Comparison of ENCODE assay signal across 13 cellular contexts in the genomic region with DNA sequence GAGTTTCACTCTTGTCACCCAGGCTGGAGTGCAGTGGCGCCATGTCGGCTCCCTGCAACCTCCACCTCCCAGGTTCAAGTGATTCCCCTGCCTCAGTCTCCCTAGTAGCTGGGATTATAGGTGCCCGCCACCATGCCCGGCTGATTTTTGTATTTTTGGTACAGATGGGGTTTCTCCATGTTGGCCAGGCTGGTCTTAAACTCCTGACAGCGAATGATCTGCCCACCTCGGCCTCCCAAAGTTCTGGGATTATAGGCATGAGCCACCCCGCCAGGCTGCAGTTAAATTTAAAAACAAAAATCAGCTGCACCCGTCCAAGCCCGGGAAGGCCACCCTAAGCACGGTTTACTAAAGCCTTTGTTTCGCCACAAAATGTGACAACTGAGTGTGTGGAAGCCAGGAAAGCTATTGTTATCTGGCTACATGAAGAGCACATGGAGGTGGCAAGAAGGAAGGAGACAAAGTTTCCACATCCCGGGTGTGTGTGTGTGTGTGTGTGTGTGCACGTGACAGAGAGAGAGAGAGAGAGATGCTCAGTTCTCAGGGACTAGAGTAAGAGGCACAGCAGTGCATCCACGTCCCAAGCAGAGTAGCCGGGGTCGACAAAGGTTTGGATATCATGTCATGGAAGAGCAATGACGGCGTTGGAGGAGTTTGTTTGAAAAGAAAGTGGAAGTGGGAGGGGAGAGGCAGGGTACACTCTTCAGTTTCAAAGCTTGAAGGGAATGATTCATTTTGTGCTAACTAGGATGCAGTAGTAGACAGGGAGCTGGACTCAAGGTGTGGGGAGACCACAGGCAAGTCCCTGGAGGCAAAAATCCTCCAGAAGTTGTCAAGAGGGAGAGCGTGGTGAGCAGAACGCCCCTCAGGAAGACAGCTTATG. TPM values are rescaled to one million over a fixed set of nuclear protein-coding genes. Genes with fewer than 3 reads are reported as not detected.
A peak's percentile ranks its signal among the peaks of the same experiment; 100 is the strongest.
DNase-seq lines count a peak whose midpoint lies in the region; ATAC-seq and TF ChIP-seq lines count a peak whose summit lies in the region.
"Had no signal": no experiment of that assay in that cellular context is flagged by ENCODE, and none has a peak within 500 bp of the region (broad histone marks: within the 10 kb centered on the region; RNA-seq: fewer than 3 reads in every experiment).

No MANE protein-coding gene starts in this region.

- ATAC-seq in CD4-positive, alpha-beta T cell (ENCODE audit: poor library complexity) = no peak
- ATAC-seq in naive B cell (ENCODE audit: low read depth in 2 of 2) = no peak
- no peak for ATAC-seq in HG02885 (IDR thresholded peaks at IDR 0.05; ENCODE audit: poor library complexity, unreplicated experiment)

- peak overlapping the region; percentile 71 for H3K9ac ChIP-seq in Karpas-422 (ENCODE audit: low read length)

- no peaks in the 10 kb centered on the region for H3K27me3 ChIP-seq in CD4-positive, alpha-beta T cell (ENCODE audit: control insufficient read depth, insufficient read depth, low read length)
- H3K27me3 ChIP-seq in Karpas-422 (ENCODE audit: low read length) = no peaks in the 10 kb centered on the region
- no peaks in the 10 kb centered on the region for H3K27me3 ChIP-seq in uterus
- H3K27me3 ChIP-seq: breast epithelium had no signal

- peaks cover 51% of the 10 kb centered on the region for H3K79me2 ChIP-seq in Karpas-422 (ENCODE audit: low read length)

- H3K27me3 Mint-ChIP-seq in CD4-positive, alpha-beta T cell = no peaks in the 10 kb centered on the region
- no peaks in the 10 kb centered on the region for H3K27me3 Mint-ChIP-seq in activated T-helper 1 cell treated with anti-CD3 and anti-CD28 coated beads, Interleukin-12 subunit alpha, Interleukin-12 subunit beta, Interleukin-2, Interleukin-4 antibody, amounts not matched to agents 30 ng/mL and 10 ng/mL and 1 ng/mL, durations not matched to agents 14 hours and 24 hours and 36 hours (ENCODE audit: insufficient read depth)
- H3K27me3 Mint-ChIP-seq in naive B cell = no peaks in the 10 kb centered on the region

- peaks cover 56% of the 10 kb centered on the region for H3K36me3 Mint-ChIP-seq in CD4-positive, alpha-beta T cell (ENCODE audit: low read depth)
- peaks cover 31% of the 10 kb centered on the region for H3K36me3 Mint-ChIP-seq in activated T-helper 1 cell treated with anti-CD3 and anti-CD28 coated beads, Interleukin-12 subunit alpha, Interleukin-12 subunit beta, Interleukin-2, Interleukin-4 antibody, amounts not matched to agents 30 ng/mL and 10 ng/mL and 1 ng/mL, durations not matched to agents 14 hours and 24 hours and 36 hours (ENCODE audit: low read depth)
- peaks cover 20 to 26% of the 10 kb centered on the region in 2 donors for H3K36me3 Mint-ChIP-seq in naive B cell

- intact Hi-C loops in CD4-positive, alpha-beta T cell (cut with DNase I, micrococcal nuclease) = loop anchor here (5.0 to 10.0 kb wide), 4 partner anchors 167 to 385 kb away; a partner anchor contains a TSS
- intact Hi-C loops in activated T-helper 1 cell treated with anti-CD3 and anti-CD28 coated beads, Interleukin-12 subunit alpha, Interleukin-12 subunit beta, Interleukin-2, Interleukin-4 antibody, amounts not matched to agents 30 ng/mL and 10 ng/mL and 1 ng/mL, durations not matched to agents 14 hours and 24 hours and 36 hours (cut with micrococcal nuclease) = loop anchor here (5.0 kb wide), 3 partner anchors 62 to 383 kb away; a partner anchor contains a TSS
- intact Hi-C loops in uterus (cut with DNase I; ENCODE audit: low total_unique reads) = no loop called here

- CTCF ChIA-PET in CD4-positive, alpha-beta T cell (lab: Charles Lee) = interaction anchor here (6.4 kb wide), 1 partner anchor 19 kb away, joined by 37 read pairs; a partner anchor contains a TSS

- no peak for DNase-seq in CD4-positive, alpha-beta T cell
- DNase-seq in Karpas-422 (peak; percentile 63), naive B cell (no peak), NCI-H2196 treated with DMSO at 0.1 percent for 48 hours (lab: John Stamatoyannopoulos, UW; ENCODE audit: unreplicated experiment) (no peak), NCI-H146 treated with DMSO at 0.1 percent for 48 hours (lab: John Stamatoyannopoulos, UW; ENCODE audit: unreplicated experiment) (no peak), uterus (no peak)
- no peak for DNase-seq in activated T-helper 1 cell treated with anti-CD3 and anti-CD28 coated beads, Interleukin-12 subunit alpha, Interleukin-12 subunit beta, Interleukin-2, Interleukin-4 antibody, amounts not matched to agents 30 ng/mL and 10 ng/mL and 1 ng/mL, durations not matched to agents 14 hours and 24 hours and 36 hours (ENCODE audit: low spot score)
- DNase-seq: HCEC 1CT, KG1, NCI-H446 had no signal

- H3K4me2 ChIP-seq in Karpas-422 (ENCODE audit: low read depth, low read length, poor library complexity, severe bottlenecking) = peak overlapping the region; percentile 97

- H3K4me3 ChIP-seq in Karpas-422 (ENCODE audit: low read length) (no peak overlapping the region), uterus (no peak overlapping the region)
- H3K4me3 ChIP-seq: breast epithelium had no signal

- H4K20me1 ChIP-seq in Karpas-422 (ENCODE audit: insufficient read depth, low read depth, low read length) = peaks cover 3% of the 10 kb centered on the region; the same call in 1 of the 2 replicates

- POLR2A ChIA-PET in CD4-positive, alpha-beta T cell (lab: Charles Lee) = interaction anchor here (0.6 to 9.9 kb wide), 4 partner anchors 9 to 188 kb away, joined by 3 to 190 read pairs (median 4); a partner anchor contains a TSS

- no peak overlapping the region for H2AFZ ChIP-seq in Karpas-422 (ENCODE audit: low read length)

- H3K9me2 ChIP-seq in Karpas-422 (replicated peaks; ENCODE audit: insufficient read depth, low read length) = no peaks in the 10 kb centered on the region

- H3K9me3 ChIP-seq in CD4-positive, alpha-beta T cell (ENCODE audit: control insufficient read depth, low read length) = no peaks in the 10 kb centered on the region
- H3K9me3 ChIP-seq in Karpas-422 (ENCODE audit: low read length) = no peaks in the 10 kb centered on the region
- H3K9me3 ChIP-seq in uterus = no peaks in the 10 kb centered on the region
- H3K9me3 ChIP-seq: breast epithelium had no signal

- H3K36me3 ChIP-seq in Karpas-422 (ENCODE audit: insufficient read depth, low read length) = peaks cover 20% of the 10 kb centered on the region
- no peaks in the 10 kb centered on the region for H3K36me3 ChIP-seq in uterus
- H3K36me3 ChIP-seq: breast epithelium had no signal

- peak overlapping the region; percentile 85 for H3K27ac Mint-ChIP-seq in CD4-positive, alpha-beta T cell
- peak overlapping the region; percentile 91 for H3K27ac Mint-ChIP-seq in activated T-helper 1 cell treated with anti-CD3 and anti-CD28 coated beads, Interleukin-12 subunit alpha, Interleukin-12 subunit beta, Interleukin-2, Interleukin-4 antibody, amounts not matched to agents 30 ng/mL and 10 ng/mL and 1 ng/mL, durations not matched to agents 14 hours and 24 hours and 36 hours
- H3K27ac Mint-ChIP-seq in naive B cell = peak overlapping the region in 4 of 6 donors; percentile 97 to 100 (median 99)

- H3K9me3 Mint-ChIP-seq in CD4-positive, alpha-beta T cell = no peaks in the 10 kb centered on the region
- H3K9me3 Mint-ChIP-seq in activated T-helper 1 cell treated with anti-CD3 and anti-CD28 coated beads, Interleukin-12 subunit alpha, Interleukin-12 subunit beta, Interleukin-2, Interleukin-4 antibody, amounts not matched to agents 30 ng/mL and 10 ng/mL and 1 ng/mL, durations not matched to agents 14 hours and 24 hours and 36 hours = no peaks in the 10 kb centered on the region
- no peaks in the 10 kb centered on the region for H3K9me3 Mint-ChIP-seq in naive B cell

- H3K27ac ChIP-seq in CD4-positive, alpha-beta T cell (ENCODE audit: low read depth, low read length) = peak overlapping the region; percentile 71
- peak overlapping the region; percentile 100 for H3K27ac ChIP-seq in Karpas-422 (ENCODE audit: low read length)
- peak overlapping the region in 1 of 2 donors; percentile 23 for H3K27ac ChIP-seq in uterus

- H3K4me1 ChIP-seq in Karpas-422 (ENCODE audit: low read length) (peaks cover 97% of the 10 kb centered on the region), uterus (no peaks in the 10 kb centered on the region)

- peak overlapping the region; percentile 76 for H3K4me3 Mint-ChIP-seq in CD4-positive, alpha-beta T cell
- peak overlapping the region; percentile 73 for H3K4me3 Mint-ChIP-seq in activated T-helper 1 cell treated with anti-CD3 and anti-CD28 coated beads, Interleukin-12 subunit alpha, Interleukin-12 subunit beta, Interleukin-2, Interleukin-4 antibody, amounts not matched to agents 30 ng/mL and 10 ng/mL and 1 ng/mL, durations not matched to agents 14 hours and 24 hours and 36 hours
- H3K4me3 Mint-ChIP-seq in naive B cell = peak overlapping the region in 7 of 8 donors; percentile 67 to 93 (median 85)

- no peak for TF ChIP-seq CTCF in CD4-positive, alpha-beta T cell (IDR thresholded peaks at IDR 0.05)
- no peak for TF ChIP-seq CTCF in uterus (IDR thresholded peaks at IDR 0.05)

- TF ChIP-seq POLR2A in uterus (IDR thresholded peaks at IDR 0.05) = no peak

- peaks cover 72% of the 10 kb centered on the region for H3K4me1 Mint-ChIP-seq in CD4-positive, alpha-beta T cell (ENCODE audit: low read depth)
- peaks cover 66% of the 10 kb centered on the region for H3K4me1 Mint-ChIP-seq in activated T-helper 1 cell treated with anti-CD3 and anti-CD28 coated beads, Interleukin-12 subunit alpha, Interleukin-12 subunit beta, Interleukin-2, Interleukin-4 antibody, amounts not matched to agents 30 ng/mL and 10 ng/mL and 1 ng/mL, durations not matched to agents 14 hours and 24 hours and 36 hours (ENCODE audit: low read depth)
- H3K4me1 Mint-ChIP-seq in naive B cell = peaks cover 70 to 77% (median 75%) of the 10 kb centered on the region in 3 donors

RNA-seq across cellular contexts. Expression of a gene that starts 20.1 kb away (rescaled TPM):
- 100 to 1,000 TPM; 141 to 154 TPM for total RNA-seq in CD4-positive, alpha-beta T cell
- total RNA-seq in Karpas-422 (2014; rRNA removed; shearing (Covaris generic); ENCODE audit: low replicate concordance) = 145 and 155 TPM in 2 replicates
- total RNA-seq in activated T-helper 1 cell treated with anti-CD3 and anti-CD28 coated beads, Interleukin-12 subunit alpha, Interleukin-12 subunit beta, Interleukin-2, Interleukin-4 antibody, amounts not matched to agents 30 ng/mL and 10 ng/mL and 1 ng/mL, durations not matched to agents 14 hours and 24 hours and 36 hours = 60.9 and 61.2 TPM in 2 replicates
- polyA plus RNA-seq in naive B cell (ENCODE audit: low read depth in 6 of 6) = 100 to 1,000 TPM in 4 of 6 donors, 10 to 100 TPM in 2; 56.8 to 230 (median 102) TPM
- total RNA-seq in uterus = 10 to 100 TPM; 14.2 to 37.9 (median 22.3) TPM

RNA-seq across cellular contexts. Expression of a gene that starts 47.7 kb away (rescaled TPM):
- total RNA-seq in CD4-positive, alpha-beta T cell = not detected
- not detected in 2 replicates for total RNA-seq in Karpas-422 (2014; rRNA removed; shearing (Covaris generic); ENCODE audit: low replicate concordance)
- total RNA-seq in activated T-helper 1 cell treated with anti-CD3 and anti-CD28 coated beads, Interleukin-12 subunit alpha, Interleukin-12 subunit beta, Interleukin-2, Interleukin-4 antibody, amounts not matched to agents 30 ng/mL and 10 ng/mL and 1 ng/mL, durations not matched to agents 14 hours and 24 hours and 36 hours = not detected in 2 replicates
- not detected for polyA plus RNA-seq in naive B cell (ENCODE audit: low read depth in 6 of 6)
- not detected for total RNA-seq in uterus
- total RNA-seq: breast epithelium, temporal lobe had no signal
